Comparison of ENCODE assay signal across 1 cellular context in the genomic region with DNA sequence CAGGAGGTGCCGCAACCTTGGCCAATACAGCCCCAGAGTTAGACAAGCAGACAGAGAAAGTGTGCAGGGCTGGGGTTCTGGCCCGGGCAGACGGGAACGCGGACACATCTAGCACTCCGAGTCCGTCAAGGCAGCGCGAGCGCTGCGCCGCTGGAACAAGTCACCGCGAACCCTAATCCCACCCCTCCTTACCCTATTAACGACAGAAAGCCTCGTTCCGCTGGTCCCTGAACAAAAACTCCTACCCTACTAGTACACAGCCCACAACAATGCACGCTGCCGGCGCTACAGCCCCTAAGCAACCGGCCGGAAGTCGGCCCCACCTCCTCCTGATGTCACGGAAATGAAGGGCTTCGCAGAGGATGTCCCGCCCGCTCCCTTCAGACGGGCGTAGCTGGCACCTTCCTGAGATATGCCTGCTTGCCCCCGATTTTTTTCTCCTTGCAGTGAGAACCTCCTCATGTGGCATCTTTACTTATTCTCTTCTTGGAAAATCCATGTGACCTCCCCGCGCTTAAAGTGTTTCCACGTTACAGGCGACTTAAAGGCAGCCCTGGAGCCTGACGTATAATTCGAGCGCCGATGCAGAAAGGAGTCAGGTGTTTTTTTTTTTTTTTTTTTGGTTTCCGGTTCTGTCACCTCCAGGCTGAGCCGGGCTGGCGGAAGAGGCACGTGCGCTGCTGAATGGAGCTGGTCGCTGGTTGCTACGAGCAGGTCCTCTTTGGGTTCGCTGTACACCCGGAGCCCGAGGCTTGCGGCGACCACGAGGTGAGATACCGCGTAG.
TF ChIP-seq lines count a peak whose summit lies in the region.

A gene (minus strand): TSS at position 315 of the 784 bp plus-strand sequence. CDS start 7,066 bp downstream, outside the sequence.
A gene with protein sequence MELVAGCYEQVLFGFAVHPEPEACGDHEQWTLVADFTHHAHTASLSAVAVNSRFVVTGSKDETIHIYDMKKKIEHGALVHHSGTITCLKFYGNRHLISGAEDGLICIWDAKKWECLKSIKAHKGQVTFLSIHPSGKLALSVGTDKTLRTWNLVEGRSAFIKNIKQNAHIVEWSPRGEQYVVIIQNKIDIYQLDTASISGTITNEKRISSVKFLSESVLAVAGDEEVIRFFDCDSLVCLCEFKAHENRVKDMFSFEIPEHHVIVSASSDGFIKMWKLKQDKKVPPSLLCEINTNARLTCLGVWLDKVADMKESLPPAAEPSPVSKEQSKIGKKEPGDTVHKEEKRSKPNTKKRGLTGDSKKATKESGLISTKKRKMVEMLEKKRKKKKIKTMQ (plus strand): TSS at position 671 of the 784 bp plus-strand sequence. CDS start 14 bp downstream, at position 685.

TF ChIP-seq in HepG2, 621 proteins besides CTCF, POLR2A, EP300 and RAD21 (continued from another document and continues in another):
- TF ChIP-seq, protein P1, sequence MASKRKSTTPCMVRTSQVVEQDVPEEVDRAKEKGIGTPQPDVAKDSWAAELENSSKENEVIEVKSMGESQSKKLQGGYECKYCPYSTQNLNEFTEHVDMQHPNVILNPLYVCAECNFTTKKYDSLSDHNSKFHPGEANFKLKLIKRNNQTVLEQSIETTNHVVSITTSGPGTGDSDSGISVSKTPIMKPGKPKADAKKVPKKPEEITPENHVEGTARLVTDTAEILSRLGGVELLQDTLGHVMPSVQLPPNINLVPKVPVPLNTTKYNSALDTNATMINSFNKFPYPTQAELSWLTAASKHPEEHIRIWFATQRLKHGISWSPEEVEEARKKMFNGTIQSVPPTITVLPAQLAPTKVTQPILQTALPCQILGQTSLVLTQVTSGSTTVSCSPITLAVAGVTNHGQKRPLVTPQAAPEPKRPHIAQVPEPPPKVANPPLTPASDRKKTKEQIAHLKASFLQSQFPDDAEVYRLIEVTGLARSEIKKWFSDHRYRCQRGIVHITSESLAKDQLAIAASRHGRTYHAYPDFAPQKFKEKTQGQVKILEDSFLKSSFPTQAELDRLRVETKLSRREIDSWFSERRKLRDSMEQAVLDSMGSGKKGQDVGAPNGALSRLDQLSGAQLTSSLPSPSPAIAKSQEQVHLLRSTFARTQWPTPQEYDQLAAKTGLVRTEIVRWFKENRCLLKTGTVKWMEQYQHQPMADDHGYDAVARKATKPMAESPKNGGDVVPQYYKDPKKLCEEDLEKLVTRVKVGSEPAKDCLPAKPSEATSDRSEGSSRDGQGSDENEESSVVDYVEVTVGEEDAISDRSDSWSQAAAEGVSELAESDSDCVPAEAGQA (IDR thresholded peaks at IDR 0.05; ENCODE audit: low read depth), result peak; percentile 89
- TF ChIP-seq, protein P1 (CRISPR knock-in tag; IDR thresholded peaks at IDR 0.05; ENCODE audit: borderline replicate concordance), result no peak
- TF ChIP-seq SIN3A (IDR thresholded peaks at IDR 0.05; ENCODE audit: borderline replicate concordance, low read depth, low read length) (peak; percentile 97; the same call in 1 of the 2 replicates), ZNF160 (CRISPR knock-in tag; IDR thresholded peaks at IDR 0.05) (0 out of 2 replicates have a peak, but pooled peaks have one; percentile 37), HDAC6 (IDR thresholded peaks at IDR 0.05; ENCODE audit: low read depth, low read length) (peak; percentile 91; the same call in 1 of the 2 replicates), ZFP36L1 (CRISPR knock-in tag; IDR thresholded peaks at IDR 0.05) (no peak), ZMYM4 (CRISPR knock-in tag; IDR thresholded peaks at IDR 0.05) (peak; percentile 91; the same call in 1 of the 2 replicates), GFI1 (CRISPR knock-in tag; IDR thresholded peaks at IDR 0.05; ENCODE audit: borderline replicate concordance) (peak; percentile 72; the same call in 1 of the 2 replicates), GABPB1 (CRISPR knock-in tag; IDR thresholded peaks at IDR 0.05) (peak; percentile 96), ZNF652 (CRISPR knock-in tag; IDR thresholded peaks at IDR 0.05; ENCODE audit: borderline replicate concordance, low read depth) (no peak; the same call in 1 of the 2 replicates), ZNF720 (CRISPR knock-in tag; IDR thresholded peaks at IDR 0.05) (no peak), HNF4G (IDR thresholded peaks at IDR 0.05; ENCODE audit: borderline replicate concordance, low read depth, low read length) (no peak), HNF4G (CRISPR knock-in tag; IDR thresholded peaks at IDR 0.05; ENCODE audit: borderline replicate concordance, low read depth) (no peak), ZNF329 (CRISPR knock-in tag; IDR thresholded peaks at IDR 0.05; ENCODE audit: low read depth) (no peak; the same call in 1 of the 2 replicates), PAF1 (CRISPR knock-in tag; IDR thresholded peaks at IDR 0.05) (no peak), MIXL1 (CRISPR knock-in tag; IDR thresholded peaks at IDR 0.05) (0 out of 2 replicates have a peak, but pooled peaks have one; percentile 68), CBX2 (IDR thresholded peaks at IDR 0.05; ENCODE audit: low read depth, low read length) (no peak), CBX2 (CRISPR knock-in tag; IDR thresholded peaks at IDR 0.05; ENCODE audit: low read depth) (no peak), ZNF124 (CRISPR knock-in tag; IDR thresholded peaks at IDR 0.05) (no peak)
- TF ChIP-seq, protein P2, sequence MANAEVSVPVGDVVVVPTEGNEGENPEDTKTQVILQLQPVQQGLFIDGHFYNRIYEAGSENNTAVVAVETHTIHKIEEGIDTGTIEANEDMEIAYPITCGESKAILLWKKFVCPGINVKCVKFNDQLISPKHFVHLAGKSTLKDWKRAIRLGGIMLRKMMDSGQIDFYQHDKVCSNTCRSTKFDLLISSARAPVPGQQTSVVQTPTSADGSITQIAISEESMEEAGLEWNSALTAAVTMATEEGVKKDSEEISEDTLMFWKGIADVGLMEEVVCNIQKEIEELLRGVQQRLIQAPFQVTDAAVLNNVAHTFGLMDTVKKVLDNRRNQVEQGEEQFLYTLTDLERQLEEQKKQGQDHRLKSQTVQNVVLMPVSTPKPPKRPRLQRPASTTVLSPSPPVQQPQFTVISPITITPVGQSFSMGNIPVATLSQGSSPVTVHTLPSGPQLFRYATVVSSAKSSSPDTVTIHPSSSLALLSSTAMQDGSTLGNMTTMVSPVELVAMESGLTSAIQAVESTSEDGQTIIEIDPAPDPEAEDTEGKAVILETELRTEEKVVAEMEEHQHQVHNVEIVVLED (CRISPR knock-in tag; IDR thresholded peaks at IDR 0.05; ENCODE audit: borderline replicate concordance), result peak; percentile 84
- TF ChIP-seq, protein P3, sequence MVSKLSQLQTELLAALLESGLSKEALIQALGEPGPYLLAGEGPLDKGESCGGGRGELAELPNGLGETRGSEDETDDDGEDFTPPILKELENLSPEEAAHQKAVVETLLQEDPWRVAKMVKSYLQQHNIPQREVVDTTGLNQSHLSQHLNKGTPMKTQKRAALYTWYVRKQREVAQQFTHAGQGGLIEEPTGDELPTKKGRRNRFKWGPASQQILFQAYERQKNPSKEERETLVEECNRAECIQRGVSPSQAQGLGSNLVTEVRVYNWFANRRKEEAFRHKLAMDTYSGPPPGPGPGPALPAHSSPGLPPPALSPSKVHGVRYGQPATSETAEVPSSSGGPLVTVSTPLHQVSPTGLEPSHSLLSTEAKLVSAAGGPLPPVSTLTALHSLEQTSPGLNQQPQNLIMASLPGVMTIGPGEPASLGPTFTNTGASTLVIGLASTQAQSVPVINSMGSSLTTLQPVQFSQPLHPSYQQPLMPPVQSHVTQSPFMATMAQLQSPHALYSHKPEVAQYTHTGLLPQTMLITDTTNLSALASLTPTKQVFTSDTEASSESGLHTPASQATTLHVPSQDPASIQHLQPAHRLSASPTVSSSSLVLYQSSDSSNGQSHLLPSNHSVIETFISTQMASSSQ (IDR thresholded peaks at IDR 0.05; ENCODE audit: low read depth), result no peak
- TF ChIP-seq, protein P3 (CRISPR knock-in tag; IDR thresholded peaks at IDR 0.05; ENCODE audit: borderline replicate concordance), result peak; percentile 49; the same call in 1 of the 2 replicates
- TF ChIP-seq, protein P4, sequence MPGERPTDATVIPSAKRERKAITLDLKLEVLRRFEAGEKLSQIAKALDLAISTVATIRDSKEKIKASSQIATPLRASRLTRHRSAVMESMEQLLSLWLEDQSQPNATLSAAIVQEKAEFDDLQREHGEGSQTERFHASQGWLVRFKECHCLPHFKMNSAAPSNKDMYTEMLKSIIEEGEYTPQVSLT (CRISPR knock-in tag; IDR thresholded peaks at IDR 0.05; ENCODE audit: borderline replicate concordance, low read depth), result no peak
- TF ChIP-seq, protein P5, sequence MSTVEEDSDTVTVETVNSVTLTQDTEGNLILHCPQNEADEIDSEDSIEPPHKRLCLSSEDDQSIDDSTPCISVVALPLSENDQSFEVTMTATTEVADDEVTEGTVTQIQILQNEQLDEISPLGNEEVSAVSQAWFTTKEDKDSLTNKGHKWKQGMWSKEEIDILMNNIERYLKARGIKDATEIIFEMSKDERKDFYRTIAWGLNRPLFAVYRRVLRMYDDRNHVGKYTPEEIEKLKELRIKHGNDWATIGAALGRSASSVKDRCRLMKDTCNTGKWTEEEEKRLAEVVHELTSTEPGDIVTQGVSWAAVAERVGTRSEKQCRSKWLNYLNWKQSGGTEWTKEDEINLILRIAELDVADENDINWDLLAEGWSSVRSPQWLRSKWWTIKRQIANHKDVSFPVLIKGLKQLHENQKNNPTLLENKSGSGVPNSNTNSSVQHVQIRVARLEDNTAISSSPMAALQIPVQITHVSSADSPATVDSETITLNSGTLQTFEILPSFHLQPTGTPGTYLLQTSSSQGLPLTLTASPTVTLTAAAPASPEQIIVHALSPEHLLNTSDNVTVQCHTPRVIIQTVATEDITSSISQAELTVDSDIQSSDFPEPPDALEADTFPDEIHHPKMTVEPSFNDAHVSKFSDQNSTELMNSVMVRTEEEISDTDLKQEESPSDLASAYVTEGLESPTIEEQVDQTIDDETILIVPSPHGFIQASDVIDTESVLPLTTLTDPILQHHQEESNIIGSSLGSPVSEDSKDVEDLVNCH (CRISPR knock-in tag; IDR thresholded peaks at IDR 0.05), result no peak
- TF ChIP-seq, protein P6, sequence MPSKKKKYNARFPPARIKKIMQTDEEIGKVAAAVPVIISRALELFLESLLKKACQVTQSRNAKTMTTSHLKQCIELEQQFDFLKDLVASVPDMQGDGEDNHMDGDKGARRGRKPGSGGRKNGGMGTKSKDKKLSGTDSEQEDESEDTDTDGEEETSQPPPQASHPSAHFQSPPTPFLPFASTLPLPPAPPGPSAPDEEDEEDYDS (CRISPR knock-in tag; IDR thresholded peaks at IDR 0.05), result peak; percentile 86
- TF ChIP-seq, protein P7, sequence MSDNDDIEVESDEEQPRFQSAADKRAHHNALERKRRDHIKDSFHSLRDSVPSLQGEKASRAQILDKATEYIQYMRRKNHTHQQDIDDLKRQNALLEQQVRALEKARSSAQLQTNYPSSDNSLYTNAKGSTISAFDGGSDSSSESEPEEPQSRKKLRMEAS (IDR thresholded peaks at IDR 0.05), result peak; percentile 99
- TF ChIP-seq, protein P8, sequence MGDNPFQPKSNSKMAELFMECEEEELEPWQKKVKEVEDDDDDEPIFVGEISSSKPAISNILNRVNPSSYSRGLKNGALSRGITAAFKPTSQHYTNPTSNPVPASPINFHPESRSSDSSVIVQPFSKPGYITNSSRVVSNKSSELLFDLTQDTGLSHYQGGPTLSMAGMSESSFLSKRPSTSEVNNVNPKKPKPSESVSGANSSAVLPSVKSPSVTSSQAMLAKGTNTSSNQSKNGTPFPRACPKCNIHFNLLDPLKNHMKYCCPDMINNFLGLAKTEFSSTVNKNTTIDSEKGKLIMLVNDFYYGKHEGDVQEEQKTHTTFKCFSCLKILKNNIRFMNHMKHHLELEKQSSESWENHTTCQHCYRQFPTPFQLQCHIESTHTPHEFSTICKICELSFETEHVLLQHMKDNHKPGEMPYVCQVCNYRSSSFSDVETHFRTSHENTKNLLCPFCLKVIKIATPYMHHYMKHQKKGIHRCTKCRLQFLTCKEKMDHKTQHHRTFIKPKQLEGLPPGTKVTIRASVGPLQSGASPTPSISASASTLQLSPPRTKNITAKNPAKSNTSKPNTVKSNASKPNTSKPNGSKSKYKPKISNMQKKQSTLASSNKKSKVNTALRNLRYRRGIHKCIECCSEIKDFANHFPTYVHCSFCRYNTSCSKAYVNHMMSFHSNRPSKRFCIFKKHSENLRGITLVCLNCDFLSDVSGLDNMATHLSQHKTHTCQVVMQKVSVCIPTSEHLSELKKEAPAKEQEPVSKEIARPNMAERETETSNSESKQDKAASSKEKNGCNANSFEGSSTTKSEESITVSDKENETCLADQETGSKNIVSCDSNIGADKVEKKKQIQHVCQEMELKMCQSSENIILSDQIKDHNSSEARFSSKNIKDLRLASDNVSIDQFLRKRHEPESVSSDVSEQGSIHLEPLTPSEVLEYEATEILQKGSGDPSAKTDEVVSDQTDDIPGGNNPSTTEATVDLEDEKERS (CRISPR knock-in tag; IDR thresholded peaks at IDR 0.05), result no peak; the same call in 1 of the 2 replicates
